Comparison of ENCODE assay signal across 16 cellular contexts in the genomic region with DNA sequence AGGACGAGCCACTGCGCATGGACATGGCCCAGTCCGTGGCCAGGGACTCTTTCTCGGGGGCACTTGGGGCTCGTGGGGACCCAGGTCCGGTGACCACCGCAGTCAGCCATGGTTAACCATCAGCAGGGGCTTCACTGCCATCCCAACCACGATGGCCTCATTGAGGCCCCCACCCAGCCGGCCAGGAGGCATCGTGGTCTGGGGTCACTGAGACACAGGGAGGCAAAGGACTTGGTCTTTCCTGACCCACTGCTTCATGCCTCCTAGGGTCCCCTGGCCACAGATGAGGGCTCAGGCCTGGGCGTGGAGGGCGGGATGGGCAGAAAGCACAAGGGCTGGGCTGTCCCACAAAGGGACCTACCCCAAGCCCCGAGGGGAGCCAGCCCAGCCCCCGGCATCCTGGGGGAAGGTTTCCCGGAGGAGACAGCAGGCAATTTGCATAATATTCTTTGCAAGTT. TPM values are rescaled to one million over a fixed set of nuclear protein-coding genes. Genes with fewer than 3 reads are reported as not detected.
DNase-seq lines count a peak whose midpoint lies in the region; ATAC-seq and TF ChIP-seq lines count a peak whose summit lies in the region.
"Had no signal": no experiment of that assay in that cellular context is flagged by ENCODE, and none has a peak within 500 bp of the region (broad histone marks: within the 10 kb centered on the region; RNA-seq: fewer than 3 reads in every experiment).

No MANE protein-coding gene starts in this region.

- H3K4me3 ChIP-seq in endocrine pancreas (ENCODE audit: control insufficient read depth, insufficient read depth, low read length) (no peak overlapping the region), neural progenitor cell (no peak overlapping the region)

- H3K4me2 ChIP-seq in neural progenitor cell, result no peak overlapping the region

- H3K79me2 ChIP-seq in neural progenitor cell (ENCODE audit: low read depth), result peaks cover 3% of the 10 kb centered on the region

- H3K27ac ChIP-seq in neural progenitor cell, result no peak overlapping the region
- H3K27ac ChIP-seq: suprapubic skin had no signal

- H3K4me3 Mint-ChIP-seq in neural progenitor cell, result no peak overlapping the region
- no peak overlapping the region for H3K4me3 Mint-ChIP-seq in activated T-helper 17 cell treated with anti-CD3 and anti-CD28 coated beads, Interleukin-2, amount 50 U/mL, for 72 hours
- H3K4me3 Mint-ChIP-seq: activated naive CD8-positive, alpha-beta T cell; endodermal cell had no signal

- H3K27ac Mint-ChIP-seq in neural progenitor cell, result no peak overlapping the region
- no peak overlapping the region for H3K27ac Mint-ChIP-seq in activated T-helper 17 cell treated with anti-CD3 and anti-CD28 coated beads, Interleukin-2, amount 50 U/mL, for 72 hours
- H3K27ac Mint-ChIP-seq: activated naive CD8-positive, alpha-beta T cell; endodermal cell; progenitor cell of endocrine pancreas had no signal

- H4K20me1 ChIP-seq in neural progenitor cell (ENCODE audit: low read depth), result peaks cover 33% of the 10 kb centered on the region

- no peaks in the 10 kb centered on the region for H3K36me3 Mint-ChIP-seq in neural progenitor cell
- no peaks in the 10 kb centered on the region for H3K36me3 Mint-ChIP-seq in activated T-helper 17 cell treated with anti-CD3 and anti-CD28 coated beads, Interleukin-2, amount 50 U/mL, for 72 hours (ENCODE audit: low read depth)
- H3K36me3 Mint-ChIP-seq: activated naive CD8-positive, alpha-beta T cell had no signal

- H3K9me3 ChIP-seq in endocrine pancreas (ENCODE audit: control insufficient read depth, low read length) (no peaks in the 10 kb centered on the region), neural progenitor cell (ENCODE audit: low read depth) (no peaks in the 10 kb centered on the region)
- H3K9me3 ChIP-seq: suprapubic skin had no signal

- H3K4me1 Mint-ChIP-seq in neural progenitor cell, result peaks cover 22% of the 10 kb centered on the region
- H3K4me1 Mint-ChIP-seq in activated T-helper 17 cell treated with anti-CD3 and anti-CD28 coated beads, Interleukin-2, amount 50 U/mL, for 72 hours, result peaks cover 5% of the 10 kb centered on the region

- peaks cover 8% of the 10 kb centered on the region for H3K27me3 Mint-ChIP-seq in neural progenitor cell (ENCODE audit: insufficient read depth, low read depth)
- H3K27me3 Mint-ChIP-seq in activated T-helper 17 cell treated with anti-CD3 and anti-CD28 coated beads, Interleukin-2, amount 50 U/mL, for 72 hours, result no peaks in the 10 kb centered on the region
- H3K27me3 Mint-ChIP-seq: activated naive CD8-positive, alpha-beta T cell; progenitor cell of endocrine pancreas had no signal

- DNase-seq in 8988T (peak; percentile 17), HuH-7.5 (ENCODE audit: low spot score) (peak; percentile 19), neural progenitor cell (ENCODE audit: low spot score) (peak; percentile 1), RKO (ENCODE audit: low spot score) (no peak), MV-4-11 (lab: John Stamatoyannopoulos, UW) (no peak)
- DNase-seq: activated CD4-positive, alpha-beta T cell treated with anti-CD3 and anti-CD28 coated beads for 1 hour; Calu3; endodermal cell; foreskin melanocyte; NCI-H774 had no signal

- H3K9me3 Mint-ChIP-seq in neural progenitor cell, result no peaks in the 10 kb centered on the region
- no peaks in the 10 kb centered on the region for H3K9me3 Mint-ChIP-seq in activated T-helper 17 cell treated with anti-CD3 and anti-CD28 coated beads, Interleukin-2, amount 50 U/mL, for 72 hours
- H3K9me3 Mint-ChIP-seq: endodermal cell had no signal

- ATAC-seq in GM21717 (IDR thresholded peaks at IDR 0.05; ENCODE audit: unreplicated experiment), result no peak
- no peak for ATAC-seq in activated T-helper 17 cell treated with anti-CD3 and anti-CD28 coated beads, Interleukin-2, amount 50 U/mL, for 72 hours (replicated peaks)

- H3K9ac ChIP-seq in endocrine pancreas (ENCODE audit: control insufficient read depth, insufficient read depth, low read length) (peak overlapping the region; percentile 35), neural progenitor cell (no peak overlapping the region)

- H3K27me3 ChIP-seq in endocrine pancreas (ENCODE audit: control insufficient read depth, insufficient read depth, low read length) (no peaks in the 10 kb centered on the region), neural progenitor cell (peaks cover 3% of the 10 kb centered on the region)
- H3K27me3 ChIP-seq: suprapubic skin had no signal

- no peak for TF ChIP-seq CTCF in neural progenitor cell (IDR thresholded peaks at IDR 0.05)

- H3K4me1 ChIP-seq in endocrine pancreas (ENCODE audit: control insufficient read depth, insufficient read depth, low read length) (no peaks in the 10 kb centered on the region), neural progenitor cell (peaks cover 30% of the 10 kb centered on the region)

- H3F3A ChIP-seq in neural progenitor cell (ENCODE audit: low read depth), result peaks cover 14% of the 10 kb centered on the region

- H3K36me3 ChIP-seq in endocrine pancreas (ENCODE audit: control insufficient read depth, insufficient read depth, low read length) (no peaks in the 10 kb centered on the region), neural progenitor cell (no peaks in the 10 kb centered on the region)

- no peak overlapping the region for H2AFZ ChIP-seq in neural progenitor cell (replicated peaks)

RNA-seq across cellular contexts. Expression of gene NACC2, which starts 6.6 kb away (rescaled TPM):
- 4.5 and 9.1 TPM in 2 replicates for total RNA-seq in neural progenitor cell (ENCODE audit: low replicate concordance)
- 1 to 10 TPM; 7.8 to 9.7 TPM for total RNA-seq in activated T-helper 17 cell treated with anti-CD3 and anti-CD28 coated beads, Interleukin-2, amount 50 U/mL, for 72 hours

RNA-seq across cellular contexts. Expression of gene TMEM250, which starts 30.2 kb away (rescaled TPM):
- total RNA-seq in neural progenitor cell (ENCODE audit: low replicate concordance), result 16.3 and 46.2 TPM in 2 replicates
- 10 to 100 TPM; 28.2 to 37.7 TPM for total RNA-seq in activated T-helper 17 cell treated with anti-CD3 and anti-CD28 coated beads, Interleukin-2, amount 50 U/mL, for 72 hours

Comparison
In these comparisons a context has a peak if more than half of its experiments do, and no peak if none do; other contexts are left out.
1. DNase-seq: peak in 8988T (single experiment), HuH-7.5 (single experiment) and neural progenitor cell (single experiment); none in RKO (single experiment) and MV-4-11 (single experiment).